Comparison of ENCODE assay signal across 16 cellular contexts in genomic region chr1:91753878-91754277, GRCh38.
DNase-seq lines count a peak whose midpoint lies in the region; ATAC-seq and TF ChIP-seq lines count a peak whose summit lies in the region.
"Had no signal": no experiment of that assay in that cellular context is flagged by ENCODE, and none has a peak within 500 bp of the region (broad histone marks: within the 10 kb centered on the region; RNA-seq: fewer than 3 reads in every experiment).

No MANE protein-coding gene starts in this region.

- H3K4me3 Mint-ChIP-seq in T-helper 2 cell treated with Interferon-gamma antibody and Interleukin-4, amounts not matched to agents 5 μg/mL and 100 μg/mL, for 36 hours = peak overlapping the region; percentile 0
- H3K4me3 Mint-ChIP-seq in naive thymus-derived CD4-positive, alpha-beta T cell = no peak overlapping the region

- H3K36me3 Mint-ChIP-seq in T-helper 2 cell treated with Interferon-gamma antibody and Interleukin-4, amounts not matched to agents 5 μg/mL and 100 μg/mL, for 36 hours (ENCODE audit: low read depth) = peaks cover 11% of the 10 kb centered on the region
- H3K36me3 Mint-ChIP-seq in naive thymus-derived CD4-positive, alpha-beta T cell = peaks cover 0 to 24% (median 16%) of the 10 kb centered on the region in 5 donors

- POLR2A ChIA-PET in naive thymus-derived CD4-positive, alpha-beta T cell (lab: Charles Lee) = no interaction called here

- H3K27ac ChIP-seq in left ventricle myocardium inferior (replicated peaks) (peak overlapping the region; percentile 83), heart left ventricle (peak overlapping the region in 4 of 12 donors; percentile 14 to 73 (median 64)), uterus (peak overlapping the region; percentile 80 to 87)
- no peak overlapping the region for H3K27ac ChIP-seq in naive thymus-derived CD4-positive, alpha-beta T cell (ENCODE audit: low read depth, low read length)
- H3K27ac ChIP-seq: body of pancreas, SK-N-MC, VCaP had no signal

- no peak for ATAC-seq in heart left ventricle
- peak; percentile 18 for ATAC-seq in naive thymus-derived CD4-positive, alpha-beta T cell
- ATAC-seq in HG02973 (IDR thresholded peaks at IDR 0.05; ENCODE audit: unreplicated experiment) = no peak
- ATAC-seq: body of pancreas had no signal

- CTCF ChIA-PET in naive thymus-derived CD4-positive, alpha-beta T cell (lab: Charles Lee) = no interaction called here

- DNase-seq in left ventricle myocardium inferior = no peak
- no peak for DNase-seq in heart left ventricle
- DNase-seq in T-helper 2 cell treated with Interferon-gamma antibody and Interleukin-4, amounts not matched to agents 5 μg/mL and 100 μg/mL, for 36 hours (ENCODE audit: low spot score) = no peak
- no peak for DNase-seq in naive thymus-derived CD4-positive, alpha-beta T cell
- DNase-seq in uterus = no peak
- no peak for DNase-seq in DMS53 treated with DMSO at 0.1 percent for 48 hours (lab: John Stamatoyannopoulos, UW; ENCODE audit: unreplicated experiment)
- no peak for DNase-seq in nucleus accumbens (lab: John Stamatoyannopoulos, UW)
- DNase-seq: AML-193, body of pancreas, NCI-H1105 treated with DMSO at 0.1 percent for 48 hours, NCI-H446, OCI-M1, spleen had no signal

- H3K27ac Mint-ChIP-seq in T-helper 2 cell treated with Interferon-gamma antibody and Interleukin-4, amounts not matched to agents 5 μg/mL and 100 μg/mL, for 36 hours = no peak overlapping the region
- H3K27ac Mint-ChIP-seq in naive thymus-derived CD4-positive, alpha-beta T cell = peak overlapping the region in 1 of 9 donors; percentile 3

- no peaks in the 10 kb centered on the region for H3K27me3 Mint-ChIP-seq in T-helper 2 cell treated with Interferon-gamma antibody and Interleukin-4, amounts not matched to agents 5 μg/mL and 100 μg/mL, for 36 hours (ENCODE audit: low read depth)
- H3K27me3 Mint-ChIP-seq in naive thymus-derived CD4-positive, alpha-beta T cell = peaks cover 0 to 2% (median 0%) of the 10 kb centered on the region in 5 donors

- WGBS in heart left ventricle, 4 donors = 60 to 95% (median 93%) methylated on average over 3 of the region's 3 CpGs

- H3K9me3 Mint-ChIP-seq in T-helper 2 cell treated with Interferon-gamma antibody and Interleukin-4, amounts not matched to agents 5 μg/mL and 100 μg/mL, for 36 hours = no peaks in the 10 kb centered on the region
- no peaks in the 10 kb centered on the region for H3K9me3 Mint-ChIP-seq in naive thymus-derived CD4-positive, alpha-beta T cell

- H3K36me3 ChIP-seq in left ventricle myocardium inferior (peaks cover 3% of the 10 kb centered on the region), heart left ventricle (peaks cover 0 to 12% (median 0%) of the 10 kb centered on the region in 9 donors), uterus (no peaks in the 10 kb centered on the region)
- no peaks in the 10 kb centered on the region for H3K36me3 ChIP-seq in naive thymus-derived CD4-positive, alpha-beta T cell (ENCODE audit: control insufficient read depth in 2 of 3, insufficient read depth in 3 of 3, low read length in 3 of 3)

- no peak for TF ChIP-seq POLR2A in heart left ventricle (IDR thresholded peaks at IDR 0.05)
- no peak for TF ChIP-seq POLR2A in uterus (IDR thresholded peaks at IDR 0.05)

- peaks cover 45% of the 10 kb centered on the region for H3K4me1 Mint-ChIP-seq in T-helper 2 cell treated with Interferon-gamma antibody and Interleukin-4, amounts not matched to agents 5 μg/mL and 100 μg/mL, for 36 hours (ENCODE audit: low read depth)
- H3K4me1 Mint-ChIP-seq in naive thymus-derived CD4-positive, alpha-beta T cell = peaks cover 0 to 27% (median 0%) of the 10 kb centered on the region in 7 donors

- H3K27me3 ChIP-seq in left ventricle myocardium inferior (ENCODE audit: low read depth) (no peaks in the 10 kb centered on the region), heart left ventricle (no peaks in the 10 kb centered on the region), uterus (no peaks in the 10 kb centered on the region)
- H3K27me3 ChIP-seq in naive thymus-derived CD4-positive, alpha-beta T cell (ENCODE audit: control insufficient read depth in 2 of 2, insufficient read depth in 2 of 2, low read length in 2 of 2) = no peaks in the 10 kb centered on the region
- H3K27me3 ChIP-seq: body of pancreas, spleen had no signal

- H3K4me1 ChIP-seq in left ventricle myocardium inferior (peaks cover 85% of the 10 kb centered on the region), heart left ventricle (peaks cover 0 to 66% (median 30%) of the 10 kb centered on the region in 12 donors), uterus (peaks cover 14 to 48% of the 10 kb centered on the region in 2 donors)
- H3K4me1 ChIP-seq in naive thymus-derived CD4-positive, alpha-beta T cell (ENCODE audit: control insufficient read depth in 2 of 2, insufficient read depth in 2 of 2, low read length in 2 of 2) = peaks cover 0 to 22% of the 10 kb centered on the region in 2 donors

- TF ChIP-seq CTCF in left ventricle myocardium inferior (IDR thresholded peaks at IDR 0.05; ENCODE audit: borderline replicate concordance) (no peak), heart left ventricle (IDR thresholded peaks at IDR 0.05) (no peak), uterus (IDR thresholded peaks at IDR 0.05) (no peak)

- intact Hi-C loops in left ventricle myocardium inferior (cut with micrococcal nuclease) (no loop called here), heart left ventricle (cut with DNase I) (loop anchor here in 2 of 10 donors (5.0 kb wide), 3 partner anchors 42 to 133 kb away; partner anchors contain the start of gene TGFBR3 (in 1 of the 2)), uterus (cut with DNase I; ENCODE audit: low total_unique reads) (no loop called here)
- intact Hi-C loops in naive thymus-derived CD4-positive, alpha-beta T cell (cut with micrococcal nuclease) = loop anchor here in 1 of 2 donors (1.0 kb wide), 1 partner anchor 50 kb away; no protein-coding TSS in a partner anchor

- no peaks in the 10 kb centered on the region for H3K9me3 ChIP-seq in left ventricle myocardium inferior (replicated peaks)
- H3K9me3 ChIP-seq in heart left ventricle = no peaks in the 10 kb centered on the region
- H3K9me3 ChIP-seq in naive thymus-derived CD4-positive, alpha-beta T cell (ENCODE audit: control insufficient read depth in 2 of 3, low read length in 3 of 3) = no peaks in the 10 kb centered on the region
- no peaks in the 10 kb centered on the region for H3K9me3 ChIP-seq in uterus
- H3K9me3 ChIP-seq: body of pancreas, spleen had no signal

- H3K4me3 ChIP-seq in left ventricle myocardium inferior (no peak overlapping the region), heart left ventricle (no peak overlapping the region), uterus (no peak overlapping the region)
- H3K4me3 ChIP-seq in naive thymus-derived CD4-positive, alpha-beta T cell (ENCODE audit: low read length) = no peak overlapping the region
- H3K4me3 ChIP-seq: body of pancreas, SK-N-MC, spleen had no signal
